In the genomic region with DNA sequence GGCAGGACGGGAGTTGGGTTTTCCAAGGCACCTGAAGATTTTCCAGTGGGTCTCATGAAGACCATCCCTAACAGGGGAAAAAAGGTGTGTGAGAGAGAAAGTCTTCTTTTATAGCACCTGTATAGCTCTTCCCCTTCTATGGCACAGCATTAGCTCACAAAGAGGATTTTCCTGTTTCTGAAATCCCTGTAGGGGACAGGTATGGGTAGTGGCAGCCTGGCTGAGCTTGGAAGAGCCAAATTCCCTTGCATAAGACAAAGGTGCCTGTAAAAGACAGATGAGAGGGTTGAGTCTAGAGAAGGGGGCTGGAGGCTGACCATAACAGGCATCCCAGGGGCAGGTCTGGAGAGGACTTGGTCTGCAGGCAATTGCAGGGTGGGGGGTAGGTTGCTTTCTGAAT, we compare ENCODE assay signal across 20 cellular contexts.
"Had no signal": no experiment of that assay in that cellular context is flagged by ENCODE, and none has a peak within 500 bp of the region (broad histone marks: within the 10 kb centered on the region; RNA-seq: fewer than 3 reads in every experiment).

No MANE protein-coding gene starts in this region.

- H3K27me3 Mint-ChIP-seq: natural killer cell treated with Interleukin-12 subunit alpha and Interleukin-12 subunit beta and Interleukin-15 and Interleukin-18, amount 100 ng/mL, for 72 hours had no signal

- DNase-seq: activated CD4-positive, CD25-positive, alpha-beta regulatory T cell treated with anti-CD3 and anti-CD28 coated beads, Interleukin-2, amount 50 U/mL, for 72 hours; activated naive CD4-positive, alpha-beta T cell; activated T-cell treated with anti-CD3 and anti-CD28 coated beads for 4 hours; brain microvascular endothelial cell; dermis blood vessel endothelial cell; erythroblast; hippocampal formation; kidney; left ventricle myocardium inferior; occipital lobe; sigmoid colon; stimulated activated CD4-positive, alpha-beta T cell treated with anti-CD3 and anti-CD28 coated beads, Interleukin-1b, Interleukin-23, amount 100 ng/mL, for 48 hours; stimulated activated naive CD8-positive, alpha-beta T cell treated with anti-CD3 and anti-CD28 coated beads, Interleukin-15, amount 100 ng/mL, for 72 hours; T-cell; T-helper 9 cell; testis; upper lobe of right lung had no signal

- H3K27ac ChIP-seq: left ventricle myocardium inferior had no signal

- H3K9me3 Mint-ChIP-seq: memory B cell; natural killer cell treated with Interleukin-12 subunit alpha and Interleukin-12 subunit beta and Interleukin-15 and Interleukin-18, amount 100 ng/mL, for 72 hours; stimulated activated naive CD8-positive, alpha-beta T cell treated with anti-CD3 and anti-CD28 coated beads, Interleukin-15, amount 100 ng/mL, for 72 hours; T-cell had no signal

- H3K27me3 ChIP-seq: brain microvascular endothelial cell, sigmoid colon, testis, upper lobe of right lung had no signal

- H3K4me3 ChIP-seq: left ventricle myocardium inferior, prostate gland, sigmoid colon, testis, upper lobe of right lung had no signal

- H3K4me1 Mint-ChIP-seq: memory B cell, T-cell had no signal

- H3K4me1 ChIP-seq: prostate gland had no signal

- H3K36me3 Mint-ChIP-seq: memory B cell; natural killer cell treated with Interleukin-12 subunit alpha and Interleukin-12 subunit beta and Interleukin-15 and Interleukin-18, amount 100 ng/mL, for 72 hours; T-cell had no signal

- H3K4me3 Mint-ChIP-seq: memory B cell; natural killer cell treated with Interleukin-12 subunit alpha and Interleukin-12 subunit beta and Interleukin-15 and Interleukin-18, amount 100 ng/mL, for 72 hours; stimulated activated naive CD8-positive, alpha-beta T cell treated with anti-CD3 and anti-CD28 coated beads, Interleukin-15, amount 100 ng/mL, for 72 hours; T-cell had no signal

- H3K27ac Mint-ChIP-seq: memory B cell; natural killer cell treated with Interleukin-12 subunit alpha and Interleukin-12 subunit beta and Interleukin-15 and Interleukin-18, amount 100 ng/mL, for 72 hours; stimulated activated naive CD8-positive, alpha-beta T cell treated with anti-CD3 and anti-CD28 coated beads, Interleukin-15, amount 100 ng/mL, for 72 hours; T-cell had no signal

- H3K9me3 ChIP-seq: left ventricle myocardium inferior, prostate gland, sigmoid colon, testis, upper lobe of right lung had no signal

- ATAC-seq: natural killer cell treated with Interleukin-12 subunit alpha and Interleukin-12 subunit beta and Interleukin-15 and Interleukin-18, amount 100 ng/mL, for 72 hours; stimulated activated naive CD8-positive, alpha-beta T cell treated with anti-CD3 and anti-CD28 coated beads, Interleukin-15, amount 100 ng/mL, for 72 hours had no signal

- H3K36me3 ChIP-seq: brain microvascular endothelial cell, left ventricle myocardium inferior, prostate gland, sigmoid colon, upper lobe of right lung had no signal
